In genomic region chr14:92240658-92241057, GRCh38 we compare ENCODE assay signal across 8 cellular contexts.
"Had no signal": no experiment of that assay in that cellular context is flagged by ENCODE, and none has a peak within 500 bp of the region (broad histone marks: within the 10 kb centered on the region; RNA-seq: fewer than 3 reads in every experiment).

No MANE protein-coding gene starts in this region.

- FAIRE-seq: G401.6, GM12878, GM12891, GM12892, GM18507, GM19239 had no signal

- ATAC-seq: GM12878 had no signal

- DNase-seq: GDM1, GF-D8 had no signal

- H3K4me3 ChIP-seq: GM12878 had no signal
